Comparison of ENCODE assay signal across 6 cellular contexts in the genomic region with DNA sequence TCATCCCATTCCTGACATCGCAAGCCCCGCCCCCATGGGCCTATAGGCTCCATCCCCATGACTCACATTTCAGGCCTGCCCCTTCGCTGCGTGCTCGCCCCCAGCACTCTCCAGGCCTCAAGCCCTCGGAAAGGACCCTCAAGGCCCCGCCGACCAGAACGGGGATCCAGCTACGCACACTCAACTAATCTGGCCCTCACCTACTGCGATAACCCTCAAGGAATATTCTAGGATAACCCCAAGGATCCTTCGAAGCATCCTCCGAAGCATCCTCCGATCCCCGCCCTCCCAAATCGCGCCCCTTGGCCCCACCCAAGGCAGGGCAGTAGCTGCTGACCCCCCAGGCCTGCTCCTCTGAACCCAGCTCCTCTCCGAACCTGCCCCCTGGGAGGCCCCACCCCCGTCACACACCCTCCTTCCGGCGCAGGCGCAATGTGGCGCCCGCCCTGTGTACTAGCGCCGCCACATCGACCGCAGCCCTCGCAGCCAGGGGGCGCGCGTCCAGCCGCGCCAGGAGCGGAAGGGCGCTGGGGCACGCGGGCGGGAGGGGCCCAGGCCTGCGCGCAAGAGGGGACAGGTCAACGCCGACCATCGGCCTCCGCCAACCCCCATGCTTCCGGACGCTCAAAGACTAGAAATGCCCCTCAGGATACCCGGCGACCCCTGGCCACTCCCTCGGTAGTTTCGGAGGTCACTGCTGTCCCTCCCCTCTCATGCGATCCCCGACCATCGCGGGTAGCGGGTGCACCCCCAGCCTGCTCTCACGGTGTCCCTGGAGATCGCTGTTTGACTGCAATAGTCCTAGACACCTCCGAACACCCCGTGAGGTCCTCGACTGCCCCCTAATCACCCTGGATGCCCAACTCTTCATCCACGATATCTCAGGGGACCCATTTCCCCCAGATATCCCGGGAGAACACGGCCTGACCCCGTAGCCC. TPM values are rescaled to one million over a fixed set of nuclear protein-coding genes. Genes with fewer than 3 reads are reported as not detected.
DNase-seq lines count a peak whose midpoint lies in the region; ATAC-seq and TF ChIP-seq lines count a peak whose summit lies in the region.

No MANE protein-coding gene starts in this region.

- H3K9ac ChIP-seq in mesendoderm (ENCODE audit: low read length) = peak overlapping the region; percentile 73

- H3K18ac ChIP-seq in mesendoderm (ENCODE audit: low read length) = peak overlapping the region; percentile 60

- TF ChIP-seq POLR2A in suprapubic skin (IDR thresholded peaks at IDR 0.05) = peak in 1 of 2 donors; percentile 25

- peaks cover 0 to 20% (median 2%) of the 10 kb centered on the region in 5 experiments for H3K9me3 Mint-ChIP-seq in brain

- H3K4me1 Mint-ChIP-seq in brain = peaks cover 15% of the 10 kb centered on the region

- no peaks in the 10 kb centered on the region for H3K4me1 ChIP-seq in mesendoderm (ENCODE audit: control insufficient read depth, low read depth, low read length)
- H3K4me1 ChIP-seq in suprapubic skin = no peaks in the 10 kb centered on the region

- H2AK5ac ChIP-seq in mesendoderm (ENCODE audit: low read length) = no peak overlapping the region

- ATAC-seq in GM18519 (IDR thresholded peaks at IDR 0.05; ENCODE audit: low FRiP score, unreplicated experiment) = peak; percentile 80

- H3K27me3 Mint-ChIP-seq in brain = peaks cover 15% of the 10 kb centered on the region

- H2BK5ac ChIP-seq in mesendoderm (ENCODE audit: low read length) = no peak overlapping the region

- H3K4ac ChIP-seq in mesendoderm (ENCODE audit: low read depth, low read length) = peak overlapping the region; percentile 70

- H3K56ac ChIP-seq in mesendoderm (ENCODE audit: low read length) = peak overlapping the region; percentile 82

- H3K4me3 ChIP-seq in HL-60 (replicated peaks; ENCODE audit: insufficient read depth, low read length) (peak overlapping the region; percentile 46), mesendoderm (ENCODE audit: low read length) (no peak overlapping the region), suprapubic skin (peak overlapping the region; percentile 52)

- no peaks in the 10 kb centered on the region for H3K9me3 ChIP-seq in suprapubic skin

- no peaks in the 10 kb centered on the region for H3K79me1 ChIP-seq in mesendoderm (ENCODE audit: low read length)

- no peak overlapping the region for H4K8ac ChIP-seq in mesendoderm (ENCODE audit: low read depth, low read length)

- H3K36me3 ChIP-seq in mesendoderm (ENCODE audit: control insufficient read depth, insufficient read depth, low read length) (no peaks in the 10 kb centered on the region), suprapubic skin (no peaks in the 10 kb centered on the region)

- H3K36me3 Mint-ChIP-seq in brain = no peaks in the 10 kb centered on the region

- no peak overlapping the region for H4K5ac ChIP-seq in mesendoderm (ENCODE audit: low read length)

- TF ChIP-seq EP300 in suprapubic skin (IDR thresholded peaks at IDR 0.05) = no peak

- WGBS in mesendoderm (ENCODE audit: extremely low coverage, insufficient coverage, low lambda C conversion rate) = no CpG with 5 or more reads among the region's 65 CpGs
- 37% methylated on average over 59 of the region's 65 CpGs for WGBS in suprapubic skin

- TF ChIP-seq CTCF in HL-60 (IDR thresholded peaks at IDR 0.05; ENCODE audit: insufficient read depth, low read length) = peak; percentile 16
- peak; percentile 53 to 72 for TF ChIP-seq CTCF in brain (conservative IDR thresholded peaks at IDR 0.05)
- TF ChIP-seq CTCF in suprapubic skin (IDR thresholded peaks at IDR 0.05) = peak; percentile 24 to 80

- no peaks in the 10 kb centered on the region for H3K27me3 ChIP-seq in HL-60 (ENCODE audit: insufficient read depth, poor library complexity, severe bottlenecking)
- H3K27me3 ChIP-seq in mesendoderm (ENCODE audit: insufficient read depth, low read length, poor library complexity) = no peaks in the 10 kb centered on the region
- H3K27me3 ChIP-seq in suprapubic skin = no peaks in the 10 kb centered on the region

- no peak overlapping the region for H3K23ac ChIP-seq in mesendoderm (ENCODE audit: low read length)

- H3K4me2 ChIP-seq in mesendoderm (ENCODE audit: low read length) = peak overlapping the region; percentile 27

- no peak overlapping the region for H2BK15ac ChIP-seq in mesendoderm (replicated peaks; ENCODE audit: low read depth)

- no peak overlapping the region for H2BK120ac ChIP-seq in mesendoderm (ENCODE audit: low read depth, low read length)

- H3K79me2 ChIP-seq in mesendoderm (ENCODE audit: control insufficient read depth, insufficient read depth, low read length) = no peaks in the 10 kb centered on the region

- peak in 1 of 2 experiments; percentile 76 for DNase-seq in HL-60 (ENCODE audit: low read depth in 1 of 2, low spot score in 1 of 2)
- peak; percentile 15 for DNase-seq in SHP77 treated with DMSO at 0.1 percent for 48 hours (lab: John Stamatoyannopoulos, UW)
- DNase-seq in mesendoderm = peak; percentile 94
- DNase-seq in suprapubic skin (ENCODE audit: low spot score in 2 of 2) = peak; percentile 90 to 92

- H3K27ac Mint-ChIP-seq in brain = peak overlapping the region; percentile 92 to 100 (median 99)

- H3K4me3 Mint-ChIP-seq in brain = peak overlapping the region; percentile 79 to 93 (median 88)

- H3K27ac ChIP-seq in HL-60 (replicated peaks) = peak overlapping the region; percentile 40; the same call in 1 of the 2 replicates
- H3K27ac ChIP-seq in mesendoderm (ENCODE audit: low read depth, low read length) = peak overlapping the region; percentile 88
- peak overlapping the region; percentile 94 for H3K27ac ChIP-seq in suprapubic skin

RNA-seq across cellular contexts. Expression of a gene that starts 6.4 kb away (rescaled TPM):
- polyA plus RNA-seq in brain (ENCODE audit: insufficient read depth, low read depth, low replicate concordance) = 9.1 TPM
- 0.29 TPM for polyA plus RNA-seq in mesendoderm (2013, experiment 1 of 2)
- polyA plus RNA-seq in mesendoderm (2013, experiment 2 of 2) = 0.38 TPM
- total RNA-seq in suprapubic skin = 10 to 100 TPM in 2 of 4 donors, 1 to 10 TPM in 2; 4.9 to 14.9 (median 9.0) TPM

RNA-seq across cellular contexts. Expression of a gene that starts 15.5 kb away (rescaled TPM):
- 164 TPM for polyA plus RNA-seq in brain (ENCODE audit: insufficient read depth, low read depth, low replicate concordance)
- 8.1 TPM for polyA plus RNA-seq in mesendoderm (2013, experiment 1 of 2)
- 8.2 TPM for polyA plus RNA-seq in mesendoderm (2013, experiment 2 of 2)
- 100 to 1,000 TPM; 159 to 250 (median 205) TPM for total RNA-seq in suprapubic skin

RNA-seq across cellular contexts. Expression of a gene that starts 30.0 kb away (rescaled TPM):
- 2.1 TPM for polyA plus RNA-seq in brain (ENCODE audit: insufficient read depth, low read depth, low replicate concordance)
- 4.0 TPM for polyA plus RNA-seq in mesendoderm (2013, experiment 1 of 2)
- polyA plus RNA-seq in mesendoderm (2013, experiment 2 of 2) = 4.2 TPM
- 10 to 100 TPM; 20.8 to 47.9 (median 31.1) TPM for total RNA-seq in suprapubic skin

RNA-seq across cellular contexts. Expression of a gene that starts 32.6 kb away (rescaled TPM):
- 46.7 TPM for polyA plus RNA-seq in brain (ENCODE audit: insufficient read depth, low read depth, low replicate concordance)
- 12.7 TPM for polyA plus RNA-seq in mesendoderm (2013, experiment 1 of 2)
- polyA plus RNA-seq in mesendoderm (2013, experiment 2 of 2) = 13.2 TPM
- total RNA-seq in suprapubic skin = 10 to 100 TPM; 27.7 to 31.7 (median 28.9) TPM

RNA-seq across cellular contexts. Expression of a gene that starts 43.8 kb away (rescaled TPM):
- polyA plus RNA-seq in brain (ENCODE audit: insufficient read depth, low read depth, low replicate concordance) = 207 TPM
- 1.2 TPM for polyA plus RNA-seq in mesendoderm (2013, experiment 1 of 2)
- polyA plus RNA-seq in mesendoderm (2013, experiment 2 of 2) = 0.94 TPM
- 1 to 10 TPM in 2 of 4 donors, under 1 TPM in 1, not detected in 1; 0.30 to 1.6 (median 1.3) TPM for total RNA-seq in suprapubic skin

Comparison
In these comparisons a context has a peak if more than half of its experiments do, and no peak if none do; other contexts are left out.
1. H3K27ac ChIP-seq: peak in every context shown above with its lines; median percentile 94 in suprapubic skin; 88 in mesendoderm; 40 in HL-60.